1 cellular context compared by ENCODE assay signal in the genomic region with DNA sequence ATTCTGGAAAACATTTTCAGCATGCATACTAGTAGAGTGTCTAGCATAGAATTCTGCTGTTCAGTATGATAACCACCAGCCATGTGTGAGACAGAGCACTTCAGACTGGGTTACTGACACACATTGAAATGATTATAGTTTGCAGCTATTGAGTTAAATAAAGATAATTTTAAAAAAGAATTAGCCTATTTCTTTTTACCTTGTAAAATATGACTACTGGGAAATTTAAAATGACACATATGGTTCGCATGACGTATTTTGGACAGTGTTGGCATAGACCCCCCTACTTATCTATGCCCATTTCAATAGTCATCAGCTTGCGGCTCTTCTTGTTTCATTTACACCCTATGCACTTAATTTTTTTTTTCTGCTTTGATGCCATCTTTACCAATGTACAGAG.
TF ChIP-seq lines count a peak whose summit lies in the region.

No MANE protein-coding gene starts in this region.

TF ChIP-seq in HepG2, 621 proteins besides CTCF, POLR2A, EP300 and RAD21:
- TF ChIP-seq CREB1 (IDR thresholded peaks at IDR 0.05) (peak; percentile 49), CREB1 (CRISPR knock-in tag; IDR thresholded peaks at IDR 0.05) (no peak)
- TF ChIP-seq, protein P1, sequence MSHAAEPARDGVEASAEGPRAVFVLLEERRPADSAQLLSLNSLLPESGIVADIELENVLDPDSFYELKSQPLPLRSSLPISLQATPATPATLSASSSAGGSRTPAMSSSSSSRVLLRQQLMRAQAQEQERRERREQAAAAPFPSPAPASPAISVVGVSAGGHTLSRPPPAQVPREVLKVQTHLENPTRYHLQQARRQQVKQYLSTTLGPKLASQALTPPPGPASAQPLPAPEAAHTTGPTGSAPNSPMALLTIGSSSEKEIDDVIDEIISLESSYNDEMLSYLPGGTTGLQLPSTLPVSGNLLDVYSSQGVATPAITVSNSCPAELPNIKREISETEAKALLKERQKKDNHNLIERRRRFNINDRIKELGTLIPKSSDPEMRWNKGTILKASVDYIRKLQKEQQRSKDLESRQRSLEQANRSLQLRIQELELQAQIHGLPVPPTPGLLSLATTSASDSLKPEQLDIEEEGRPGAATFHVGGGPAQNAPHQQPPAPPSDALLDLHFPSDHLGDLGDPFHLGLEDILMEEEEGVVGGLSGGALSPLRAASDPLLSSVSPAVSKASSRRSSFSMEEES (CRISPR knock-in tag; IDR thresholded peaks at IDR 0.05): no peak
